Comparison of ENCODE assay signal across 8 cellular contexts in the genomic region with DNA sequence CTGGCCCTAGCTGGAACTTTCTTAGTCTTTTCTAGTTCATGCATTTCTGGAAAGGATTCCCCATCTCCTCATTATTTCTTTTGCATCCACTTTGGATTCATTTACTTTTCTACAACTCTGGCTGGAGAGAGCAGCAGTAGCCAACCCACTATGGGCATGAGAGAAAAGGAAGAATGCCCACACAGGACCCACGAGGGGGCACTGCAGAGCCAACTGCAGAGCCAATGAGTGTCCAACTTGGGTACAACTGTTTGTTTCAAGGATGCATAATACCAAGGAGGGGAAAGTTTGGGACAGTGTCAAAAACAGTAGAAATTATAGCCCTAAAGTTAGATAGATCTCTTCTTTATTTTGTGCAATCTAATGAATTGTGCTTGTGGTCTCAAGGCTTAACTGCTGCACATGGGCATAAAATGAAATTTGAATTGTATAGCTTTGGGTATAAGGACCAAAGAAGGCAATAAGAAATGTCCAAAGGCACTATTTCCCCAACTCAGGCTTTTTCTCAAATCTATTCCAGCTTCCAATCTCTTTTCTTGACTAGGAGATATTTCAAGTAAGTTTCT.
DNase-seq lines count a peak whose midpoint lies in the region; ATAC-seq and TF ChIP-seq lines count a peak whose summit lies in the region.

No MANE protein-coding gene starts in this region.

- H3K79me1 ChIP-seq in IMR-90 (ENCODE audit: low read depth in 1 of 2, low read length in 2 of 2): peaks cover 12 to 26% of the 10 kb centered on the region in 2 experiments; a peak in 3 of 4 replicates

- CTCF ChIA-PET in IMR-90 (lab: Yijun Ruan, JAX): interaction anchor here (0.7 to 1.1 kb wide), 2 partner anchors 193 to 232 kb away, joined by 3 read pairs; no protein-coding TSS in a partner anchor

- H3K4me1 ChIP-seq in IMR-90 (ENCODE audit: control insufficient read depth, insufficient read depth, low read length): peaks cover 10% of the 10 kb centered on the region

- H3K36me3 Mint-ChIP-seq in chondrocyte (ENCODE audit: low read depth) (peaks cover 9% of the 10 kb centered on the region), neural crest cell (ENCODE audit: low read depth) (no peaks in the 10 kb centered on the region)

- dilution Hi-C loops in IMR-90 (cut with HindIII; ENCODE audit: low sequenced_read_pairs, unreplicated experiment): no loop called here

- no peak for ATAC-seq in IMR-90 (ENCODE audit: low read depth)
- ATAC-seq in GM19324 (IDR thresholded peaks at IDR 0.05; ENCODE audit: low FRiP score, unreplicated experiment): no peak

- DNase-seq in IMR-90 (no peak), chondrocyte (ENCODE audit: low spot score) (no peak), neural crest cell (ENCODE audit: low read depth, low spot score) (no peak), ureter (ENCODE audit: low spot score) (no peak)
- no peak for DNase-seq in stimulated activated CD4-positive, alpha-beta T cell treated with anti-CD3 and anti-CD28 coated beads, Interleukin-15, amount 100 ng/mL, for 24 hours
- no peak for DNase-seq in stimulated activated CD4-positive, alpha-beta T cell treated with anti-CD3 and anti-CD28 coated beads, Interleukin-2, amount 100 ng/mL, for 48 hours

- H3K27ac Mint-ChIP-seq in chondrocyte (ENCODE audit: unreplicated experiment) (peak overlapping the region; percentile 17), neural crest cell (ENCODE audit: unreplicated experiment) (no peak overlapping the region)

- no peak overlapping the region for H3K56ac ChIP-seq in IMR-90 (ENCODE audit: extremely low read depth, insufficient read depth, low read length)

- no peak overlapping the region for H3K27ac ChIP-seq in IMR-90 (ENCODE audit: insufficient read depth, low read length)

- intact Hi-C loops in IMR-90 (cut with micrococcal nuclease): no loop called here

- in situ Hi-C loops in IMR-90 (cut with MboI; ENCODE audit: low sequenced_read_pairs): no loop called here

- H3K23ac ChIP-seq in IMR-90 (ENCODE audit: low read depth, low read length): no peak overlapping the region

- H4K91ac ChIP-seq in IMR-90 (ENCODE audit: insufficient read depth, low read depth, low read length): no peak overlapping the region

- no peak overlapping the region for H3K4me3 Mint-ChIP-seq in chondrocyte (ENCODE audit: unreplicated experiment)
- H3K4me3 Mint-ChIP-seq in neural crest cell: no peak overlapping the region

- no peak overlapping the region for H2AK5ac ChIP-seq in IMR-90 (ENCODE audit: low read depth, low read length)

- TF ChIP-seq CTCF in GM12872 (IDR thresholded peaks at IDR 0.05; ENCODE audit: insufficient read depth, low read depth, low read length): peak; percentile 77
- TF ChIP-seq CTCF in IMR-90 (conservative IDR thresholded peaks at IDR 0.05; ENCODE audit: low read depth, low read length): peak; percentile 36; the same call in 1 of the 2 replicates
- TF ChIP-seq CTCF in chondrocyte (IDR thresholded peaks at IDR 0.05): peak; percentile 72
- peak; percentile 47 for TF ChIP-seq CTCF in neural crest cell (conservative IDR thresholded peaks at IDR 0.05)

- H2AK9ac ChIP-seq in IMR-90 (replicated peaks; ENCODE audit: low read depth, low read length, poor library complexity): no peak overlapping the region

- no peak overlapping the region for H2AFZ ChIP-seq in IMR-90 (replicated peaks; ENCODE audit: low read length, poor library complexity)

- H3K9ac ChIP-seq in IMR-90 (ENCODE audit: low read depth, low read length): no peak overlapping the region

- no peaks in the 10 kb centered on the region for H3K27me3 Mint-ChIP-seq in chondrocyte (ENCODE audit: low read depth)
- H3K27me3 Mint-ChIP-seq in neural crest cell (ENCODE audit: low read depth): no peaks in the 10 kb centered on the region

- no peak overlapping the region for H4K5ac ChIP-seq in IMR-90 (ENCODE audit: low read depth, low read length)

- POLR2A ChIA-PET in IMR-90 (lab: Charles Lee; ENCODE audit: unreplicated experiment): no interaction called here

- H3K9me3 ChIP-seq in IMR-90 (ENCODE audit: control insufficient read depth, insufficient read depth, low read length): no peaks in the 10 kb centered on the region

- no peak overlapping the region for H3K4ac ChIP-seq in IMR-90 (ENCODE audit: low read depth, low read length)

- no peak overlapping the region for H4K8ac ChIP-seq in IMR-90 (ENCODE audit: low read depth in 2 of 2, low read length in 2 of 2)

- H2BK5ac ChIP-seq in IMR-90 (ENCODE audit: low read depth, low read length, poor library complexity, severe bottlenecking): no peak overlapping the region

- H3K18ac ChIP-seq in IMR-90 (ENCODE audit: low read depth, low read length): no peak overlapping the region

- H3K9me3 Mint-ChIP-seq in chondrocyte (ENCODE audit: low read depth): no peaks in the 10 kb centered on the region
- H3K9me3 Mint-ChIP-seq in neural crest cell: no peaks in the 10 kb centered on the region

- no peak overlapping the region for H2BK20ac ChIP-seq in IMR-90 (ENCODE audit: low read depth, low read length)

- H2BK15ac ChIP-seq in IMR-90 (ENCODE audit: low read depth, low read length): 0 out of 3 replicates have a peak overlapping the region, but pooled peaks have one; percentile 14

- TF ChIP-seq RAD21 in IMR-90 (IDR thresholded peaks at IDR 0.05; ENCODE audit: low read length): peak; percentile 38

- no peaks in the 10 kb centered on the region for H3K36me3 ChIP-seq in IMR-90 (ENCODE audit: control insufficient read depth, insufficient read depth, low read length)

- no TSS peak for BruUV-seq in IMR-90 (replicated peaks; lab: Mats Ljungman, UMichigan)

- H3K4me2 ChIP-seq in IMR-90 (ENCODE audit: low read depth, low read length): no peak overlapping the region

- WGBS in IMR-90 (ENCODE audit: extremely low coverage in 2 of 2, insufficient read length in 1 of 2), 2 experiments: 29% methylated on average over 1 of the region's 1 CpG; no CpG with 5 or more reads in 1 of the 2 experiments

- H3K27me3 ChIP-seq in IMR-90 (ENCODE audit: control insufficient read depth, insufficient read depth, low read length): no peaks in the 10 kb centered on the region

- no peak overlapping the region for H3K14ac ChIP-seq in IMR-90 (replicated peaks; ENCODE audit: low read depth, low read length)

- no peaks in the 10 kb centered on the region for H4K20me1 ChIP-seq in IMR-90 (ENCODE audit: insufficient read depth, low read length)

- peaks cover 12% of the 10 kb centered on the region for H3K4me1 Mint-ChIP-seq in chondrocyte (ENCODE audit: low read depth)
- peaks cover 4% of the 10 kb centered on the region for H3K4me1 Mint-ChIP-seq in neural crest cell

- no peak overlapping the region for H2BK120ac ChIP-seq in IMR-90 (ENCODE audit: low read depth, low read length)

- no peak overlapping the region for H3K4me3 ChIP-seq in IMR-90 (ENCODE audit: insufficient read depth, low read depth, low read length)

- 0 out of 2 replicates have a peak, but pooled peaks cover 3% of the 10 kb centered on the region for H3K9me1 ChIP-seq in IMR-90 (ENCODE audit: insufficient read depth, low read length)

- TF ChIP-seq POLR2A in IMR-90 (IDR thresholded peaks at IDR 0.05; ENCODE audit: low read depth, low read length): no peak

TF ChIP-seq in IMR-90, 13 proteins besides CTCF, POLR2A, EP300 and RAD21:
- TF ChIP-seq FOS (IDR thresholded peaks at IDR 0.05; ENCODE audit: low read depth, low read length) (no peak), MAZ (IDR thresholded peaks at IDR 0.05; ENCODE audit: borderline replicate concordance, low read depth, low read length) (no peak), SMC3 (IDR thresholded peaks at IDR 0.05; ENCODE audit: low read depth, low read length) (0 out of 2 replicates have a peak, but pooled peaks have one; percentile 23), NFE2L2 (IDR thresholded peaks at IDR 0.05; ENCODE audit: low read depth, low read length) (no peak), CEBPB (IDR thresholded peaks at IDR 0.05; ENCODE audit: low read depth, low read length) (no peak), MAFK (IDR thresholded peaks at IDR 0.05; ENCODE audit: low read depth, low read length) (no peak), RFX5 (IDR thresholded peaks at IDR 0.05; ENCODE audit: low read depth, low read length) (no peak), RCOR1 (IDR thresholded peaks at IDR 0.05; ENCODE audit: insufficient replicate concordance, low read length) (no peak)
